9 cellular contexts compared by ENCODE assay signal in genomic region chr6:106163446-106163965, GRCh38.
DNase-seq lines count a peak whose midpoint lies in the region; ATAC-seq, FAIRE-seq and TF ChIP-seq lines count a peak whose summit lies in the region.
"Had no signal": no experiment of that assay in that cellular context is flagged by ENCODE, and none has a peak within 500 bp of the region (broad histone marks: within the 10 kb centered on the region; RNA-seq: fewer than 3 reads in every experiment).

No MANE protein-coding gene starts in this region.

- H3K4me3 ChIP-seq in AG10803 (ENCODE audit: low read length), result peak overlapping the region; percentile 34
- H3K4me3 ChIP-seq in heart right ventricle, result peak overlapping the region in 2 of 10 donors; percentile 15 to 26
- peak overlapping the region in 1 of 8 donors; percentile 50 for H3K4me3 ChIP-seq in spleen

- 51 to 68% methylated on average over 7 of the region's 7 CpGs for WGBS in heart right ventricle, 2 donors
- WGBS in spleen, 5 donors, result 12 to 34% (median 20%) methylated on average over 7 of the region's 7 CpGs

- no peak for TF ChIP-seq POLR2A in spleen (IDR thresholded peaks at IDR 0.05)

- H3K9me3 Mint-ChIP-seq in activated T-cell treated with anti-CD3 and anti-CD28 coated beads, Interleukin-2, amount 50 U/mL, for 72 hours, result peaks cover 1 to 2% of the 10 kb centered on the region in 2 donors

- H3K4me1 Mint-ChIP-seq in activated T-cell treated with anti-CD3 and anti-CD28 coated beads, Interleukin-2, amount 50 U/mL, for 72 hours (ENCODE audit: low read depth), result peaks cover 68% of the 10 kb centered on the region

- H3K4me3 Mint-ChIP-seq in activated T-cell treated with anti-CD3 and anti-CD28 coated beads, Interleukin-2, amount 50 U/mL, for 72 hours, result peak overlapping the region; percentile 78 to 79

- H3K9me3 ChIP-seq in heart right ventricle, result no peaks in the 10 kb centered on the region
- H3K9me3 ChIP-seq in spleen, result no peaks in the 10 kb centered on the region

- DNase-seq in AG10803 (ENCODE audit: low read depth) (peak; percentile 76), LHCN-M2 (ENCODE audit: low read depth) (peak; percentile 72), heart right ventricle (no peak), spleen (peak; percentile 84), superior temporal gyrus (ENCODE audit: extremely low spot score) (no peak), GM19239 (ENCODE audit: insufficient read length, low spot score) (no peak)
- peak; percentile 57 to 60 for DNase-seq in activated T-cell treated with anti-CD3 and anti-CD28 coated beads, Interleukin-2, amount 50 U/mL, for 72 hours

- H3K27me3 Mint-ChIP-seq in activated T-cell treated with anti-CD3 and anti-CD28 coated beads, Interleukin-2, amount 50 U/mL, for 72 hours (ENCODE audit: low read depth), result peaks cover 13% of the 10 kb centered on the region

- FAIRE-seq in GM19239 (lab: Jason Lieb, UNC), result no peak
- FAIRE-seq: frontal cortex had no signal

- H3K27ac ChIP-seq in heart right ventricle (peak overlapping the region in 6 of 10 donors; percentile 14 to 93 (median 47)), spleen (peak overlapping the region; percentile 69 to 96 (median 91))

- TF ChIP-seq CTCF in AG10803 (conservative IDR thresholded peaks at IDR 0.05; ENCODE audit: low read length), result peak; percentile 30
- peak in 1 of 9 donors; percentile 12 for TF ChIP-seq CTCF in heart right ventricle (IDR thresholded peaks at IDR 0.05)
- peak in 4 of 11 experiments; percentile 33 to 46 (median 38) for TF ChIP-seq CTCF in spleen (IDR thresholded peaks at IDR 0.05 in 8 of 11, conservative IDR thresholded peaks at IDR 0.05 in 3 of 11)

- peaks cover 0 to 29% (median 0%) of the 10 kb centered on the region in 9 donors for H3K4me1 ChIP-seq in heart right ventricle
- peaks cover 15 to 31% (median 28%) of the 10 kb centered on the region in 6 donors for H3K4me1 ChIP-seq in spleen

- H3K27ac Mint-ChIP-seq in activated T-cell treated with anti-CD3 and anti-CD28 coated beads, Interleukin-2, amount 50 U/mL, for 72 hours, result peak overlapping the region; percentile 83

- ATAC-seq in GM21381 (IDR thresholded peaks at IDR 0.05; ENCODE audit: unreplicated experiment) (peak; percentile 21), heart right ventricle (peak; percentile 38 to 67 (median 52))
- peak; percentile 39 to 49 for ATAC-seq in activated T-cell treated with anti-CD3 and anti-CD28 coated beads, Interleukin-2, amount 50 U/mL, for 72 hours (replicated peaks in 1 of 2)

- H3K27me3 ChIP-seq in heart right ventricle (peaks cover 0 to 3% (median 0%) of the 10 kb centered on the region in 7 donors), spleen (replicated peaks in 1 of 7) (no peaks in the 10 kb centered on the region)

- peaks cover 1 to 2% of the 10 kb centered on the region in 2 donors for H3K36me3 Mint-ChIP-seq in activated T-cell treated with anti-CD3 and anti-CD28 coated beads, Interleukin-2, amount 50 U/mL, for 72 hours (ENCODE audit: insufficient read depth in 2 of 2)

- H3K36me3 ChIP-seq in heart right ventricle (no peaks in the 10 kb centered on the region), spleen (no peaks in the 10 kb centered on the region)

- intact Hi-C loops in heart right ventricle (cut with DNase I), result no loop called here
- intact Hi-C loops in spleen (cut with DNase I; ENCODE audit: low total_unique reads), result loop anchor here (10.0 kb wide), 1 partner anchor 49 kb away; no protein-coding TSS in a partner anchor

Comparison
In these comparisons a context has a peak if more than half of its experiments do, and no peak if none do; other contexts are left out.
1. DNase-seq: peak in AG10803 (single experiment), LHCN-M2 (single experiment), activated T-cell treated with anti-CD3 and anti-CD28 coated beads, Interleukin-2, amount 50 U/mL, for 72 hours (2 of 2) and spleen (single experiment); none in heart right ventricle (0 of 2), superior temporal gyrus (single experiment) and GM19239 (single experiment).
2. Peak in every context shown above with its lines, with median percentiles within 50 percentile points of each other: ATAC-seq.